ENCODE assay signal across 1 cellular context in genomic region chr16:23453338-23454052, GRCh38.
A peak's percentile ranks its signal among the peaks of the same experiment; 100 is the strongest.
TF ChIP-seq lines count a peak whose summit lies in the region.

No MANE protein-coding gene starts in this region.

TF ChIP-seq in HEK293, 187 proteins besides CTCF, POLR2A, EP300 and RAD21 (continued from another document):
- TF ChIP-seq, protein P1, sequence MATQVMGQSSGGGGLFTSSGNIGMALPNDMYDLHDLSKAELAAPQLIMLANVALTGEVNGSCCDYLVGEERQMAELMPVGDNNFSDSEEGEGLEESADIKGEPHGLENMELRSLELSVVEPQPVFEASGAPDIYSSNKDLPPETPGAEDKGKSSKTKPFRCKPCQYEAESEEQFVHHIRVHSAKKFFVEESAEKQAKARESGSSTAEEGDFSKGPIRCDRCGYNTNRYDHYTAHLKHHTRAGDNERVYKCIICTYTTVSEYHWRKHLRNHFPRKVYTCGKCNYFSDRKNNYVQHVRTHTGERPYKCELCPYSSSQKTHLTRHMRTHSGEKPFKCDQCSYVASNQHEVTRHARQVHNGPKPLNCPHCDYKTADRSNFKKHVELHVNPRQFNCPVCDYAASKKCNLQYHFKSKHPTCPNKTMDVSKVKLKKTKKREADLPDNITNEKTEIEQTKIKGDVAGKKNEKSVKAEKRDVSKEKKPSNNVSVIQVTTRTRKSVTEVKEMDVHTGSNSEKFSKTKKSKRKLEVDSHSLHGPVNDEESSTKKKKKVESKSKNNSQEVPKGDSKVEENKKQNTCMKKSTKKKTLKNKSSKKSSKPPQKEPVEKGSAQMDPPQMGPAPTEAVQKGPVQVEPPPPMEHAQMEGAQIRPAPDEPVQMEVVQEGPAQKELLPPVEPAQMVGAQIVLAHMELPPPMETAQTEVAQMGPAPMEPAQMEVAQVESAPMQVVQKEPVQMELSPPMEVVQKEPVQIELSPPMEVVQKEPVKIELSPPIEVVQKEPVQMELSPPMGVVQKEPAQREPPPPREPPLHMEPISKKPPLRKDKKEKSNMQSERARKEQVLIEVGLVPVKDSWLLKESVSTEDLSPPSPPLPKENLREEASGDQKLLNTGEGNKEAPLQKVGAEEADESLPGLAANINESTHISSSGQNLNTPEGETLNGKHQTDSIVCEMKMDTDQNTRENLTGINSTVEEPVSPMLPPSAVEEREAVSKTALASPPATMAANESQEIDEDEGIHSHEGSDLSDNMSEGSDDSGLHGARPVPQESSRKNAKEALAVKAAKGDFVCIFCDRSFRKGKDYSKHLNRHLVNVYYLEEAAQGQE (tag by site-specific recombination; IDR thresholded peaks at IDR 0.05), result no peak
- TF ChIP-seq ZBTB11 (tag by site-specific recombination; conservative IDR thresholded peaks at IDR 0.05; ENCODE audit: low read depth) (peak; percentile 7; the same call in 1 of the 2 replicates), HOXD13 (CRISPR knock-in tag; IDR thresholded peaks at IDR 0.05; ENCODE audit: borderline replicate concordance) (no peak), SALL2 (tag by site-specific recombination; IDR thresholded peaks at IDR 0.05; ENCODE audit: borderline replicate concordance) (no peak)
